In the genomic region with DNA sequence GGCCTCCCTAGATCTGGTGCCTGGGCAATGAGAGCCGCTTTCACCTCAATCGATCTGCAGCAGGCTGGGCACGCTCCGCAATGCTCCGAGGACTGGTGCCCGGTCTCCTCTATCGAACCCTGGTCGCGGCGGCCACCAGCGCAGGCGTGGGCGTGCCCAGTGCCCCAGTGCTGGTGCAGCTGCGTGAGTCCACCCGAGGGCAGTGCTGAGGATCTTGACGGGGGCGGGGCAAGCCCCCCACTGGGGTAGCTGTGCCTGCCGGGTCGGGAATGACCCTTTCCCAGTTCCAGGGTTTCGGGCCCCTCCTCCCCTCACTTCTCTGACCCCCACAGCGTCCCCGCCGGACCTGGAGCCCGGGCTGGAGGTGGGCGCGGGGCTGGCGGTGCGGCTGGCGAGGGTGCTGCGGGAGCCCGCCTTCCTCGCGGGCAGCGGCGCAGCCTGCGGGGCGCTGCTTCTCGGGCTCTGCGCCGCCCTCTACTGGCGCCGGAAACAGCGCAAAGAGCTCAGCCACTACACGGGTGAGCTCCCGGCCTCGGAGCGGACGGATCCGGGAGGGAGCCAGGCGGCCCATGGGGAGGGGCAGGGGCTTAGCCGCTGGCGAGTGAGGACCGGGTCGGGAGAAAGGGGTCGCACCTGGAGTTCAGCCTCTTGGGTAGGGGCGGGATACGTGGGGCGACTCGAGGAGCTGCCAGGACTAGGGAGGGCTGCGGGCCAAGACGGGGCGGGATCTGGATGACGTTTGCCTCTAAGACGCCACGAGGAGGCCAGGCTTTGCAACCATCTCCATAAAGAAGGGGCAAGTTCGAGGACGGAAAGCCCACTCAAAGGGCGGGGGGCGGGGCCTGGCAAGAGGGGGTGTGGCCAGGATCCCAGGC, we compare ENCODE assay signal across 9 cellular contexts. TPM values are rescaled to one million over a fixed set of nuclear protein-coding genes. Genes with fewer than 3 reads are reported as not detected.
DNase-seq lines count a peak whose midpoint lies in the region; ATAC-seq and TF ChIP-seq lines count a peak whose summit lies in the region.
"Had no signal": no experiment of that assay in that cellular context is flagged by ENCODE, and none has a peak within 500 bp of the region (broad histone marks: within the 10 kb centered on the region; RNA-seq: fewer than 3 reads in every experiment).

No MANE protein-coding gene starts in this region.

- WGBS in lung, 2 donors = 1 to 2% methylated on average over 62 to 69 of the region's 69 CpGs

- H3K27ac Mint-ChIP-seq in activated CD4-positive, alpha-beta memory T cell treated with anti-CD3 and anti-CD28 coated beads for 36 hours = peak overlapping the region; percentile 61

- no peaks in the 10 kb centered on the region for H3K9me3 Mint-ChIP-seq in activated CD4-positive, alpha-beta memory T cell treated with anti-CD3 and anti-CD28 coated beads for 36 hours

- H3K4me1 ChIP-seq in lung (ENCODE audit: control insufficient read depth in 2 of 2, insufficient read depth in 2 of 2, low read length in 2 of 2) = peaks cover 0 to 15% of the 10 kb centered on the region in 2 donors

- POLR2A ChIA-PET in activated CD4-positive, alpha-beta memory T cell treated with anti-CD3 and anti-CD28 coated beads for 36 hours (lab: Charles Lee) = interaction anchor here (0.7 to 1.3 kb wide), 4 partner anchors 76 to 203 kb away, joined by 3 to 7 read pairs (median 5); partner anchors contain the start of genes CCDC15, MSANTD2, SIAE and SPA17

- no peaks in the 10 kb centered on the region for H3K27me3 ChIP-seq in lung (ENCODE audit: control insufficient read depth, insufficient read depth)

- peak overlapping the region; percentile 77 for H3K4me3 Mint-ChIP-seq in activated CD4-positive, alpha-beta memory T cell treated with anti-CD3 and anti-CD28 coated beads for 36 hours

- peaks cover 15% of the 10 kb centered on the region for H3K27me3 Mint-ChIP-seq in activated CD4-positive, alpha-beta memory T cell treated with anti-CD3 and anti-CD28 coated beads for 36 hours

- TF ChIP-seq CTCF in AG10803 (conservative IDR thresholded peaks at IDR 0.05; ENCODE audit: low read length) (peak; percentile 53), lung (IDR thresholded peaks at IDR 0.05; ENCODE audit: control extremely low read depth, extremely low read depth) (peak; percentile 63)

- ATAC-seq in GM18909 (IDR thresholded peaks at IDR 0.05; ENCODE audit: poor library complexity, unreplicated experiment) (peak; percentile 92), HG03175 (IDR thresholded peaks at IDR 0.05; ENCODE audit: unreplicated experiment) (peak; percentile 92), lung (ENCODE audit: insufficient read depth, low FRiP score) (peak; percentile 88)

- H3K9me3 ChIP-seq in lung (ENCODE audit: control insufficient read depth in 2 of 2, insufficient read depth in 1 of 2, low read length in 1 of 2) = no peaks in the 10 kb centered on the region

- peaks cover 13% of the 10 kb centered on the region for H3K4me1 Mint-ChIP-seq in activated CD4-positive, alpha-beta memory T cell treated with anti-CD3 and anti-CD28 coated beads for 36 hours (ENCODE audit: low read depth)

- DNase-seq in AG10803 (ENCODE audit: low read depth) = peak; percentile 90
- DNase-seq in NCI-H748 (lab: John Stamatoyannopoulos, UW; ENCODE audit: unreplicated experiment) = peak; percentile 80
- peak; percentile 85 for DNase-seq in activated CD4-positive, alpha-beta memory T cell treated with anti-CD3 and anti-CD28 coated beads for 36 hours
- peak; percentile 95 for DNase-seq in ecto neural progenitor cell (ENCODE audit: low spot score)
- DNase-seq in lung (ENCODE audit: low spot score) = peak; percentile 87
- peak; percentile 27 to 71 (median 49) for DNase-seq in stimulated activated CD4-positive, alpha-beta T cell treated with anti-CD3 and anti-CD28 coated beads, TNF-alpha, amount 100 ng/mL, for 1 hour (ENCODE audit: low read depth in 3 of 3, low spot score in 1 of 3)

- H3K4me3 ChIP-seq in AG10803 (ENCODE audit: low read length) (peak overlapping the region; percentile 74), lung (peak overlapping the region; percentile 22)

- no peaks in the 10 kb centered on the region for H3K36me3 ChIP-seq in lung (ENCODE audit: control insufficient read depth in 2 of 2, insufficient read depth in 2 of 2, low read length in 2 of 2)

- CTCF ChIA-PET in activated CD4-positive, alpha-beta memory T cell treated with anti-CD3 and anti-CD28 coated beads for 36 hours (lab: Charles Lee) = interaction anchor here (0.6 to 1.8 kb wide), 41 partner anchors 9 to 573 kb away, joined by 3 to 30 read pairs (median 4); partner anchors contain the start of genes CCDC15, MSANTD2, NRGN and ROBO3

- H3K27ac ChIP-seq in lung (ENCODE audit: low read depth in 1 of 2, low read length in 1 of 2) = peak overlapping the region; percentile 37 to 87

- no peaks in the 10 kb centered on the region for H3K36me3 Mint-ChIP-seq in activated CD4-positive, alpha-beta memory T cell treated with anti-CD3 and anti-CD28 coated beads for 36 hours

- intact Hi-C loops in activated CD4-positive, alpha-beta memory T cell treated with anti-CD3 and anti-CD28 coated beads for 36 hours (cut with micrococcal nuclease) = loop anchor here (1.0 to 10.0 kb wide), 7 partner anchors 37 to 269 kb away; partner anchors contain the start of genes CCDC15, MSANTD2 and TMEM218

RNA-seq across cellular contexts. Expression of gene ROBO3, which starts 10.9 kb away (rescaled TPM):
- total RNA-seq in activated CD4-positive, alpha-beta memory T cell treated with anti-CD3 and anti-CD28 coated beads for 36 hours = 10 to 100 TPM in 1 of 2 experiments, 1 to 10 TPM in 1; 9.0 to 10.4 TPM
- total RNA-seq in lung = 10 to 100 TPM; 16.7 to 16.8 TPM
- polyA plus RNA-seq in lung = 10 to 100 TPM in 1 of 2 donors, 1 to 10 TPM in 1; 9.3 to 13.5 TPM

RNA-seq across cellular contexts. Expression of gene ROBO4, which starts 21.5 kb away (rescaled TPM):
- not detected for total RNA-seq in activated CD4-positive, alpha-beta memory T cell treated with anti-CD3 and anti-CD28 coated beads for 36 hours
- total RNA-seq in lung = 10 to 100 TPM; 51.7 to 52.1 TPM
- polyA plus RNA-seq in lung = 10 to 100 TPM; 27.3 to 32.1 TPM

RNA-seq across cellular contexts. Expression of gene HEPN1, which starts 42.9 kb away (rescaled TPM):
- not detected for total RNA-seq in activated CD4-positive, alpha-beta memory T cell treated with anti-CD3 and anti-CD28 coated beads for 36 hours
- not detected for total RNA-seq in lung
- not detected for polyA plus RNA-seq in lung
- total RNA-seq: T-helper 2 cell treated with Interferon-gamma antibody and Interleukin-4, amounts not matched to agents 100 ng/mL and 5 ng/mL, for 36 hours had no signal

RNA-seq across cellular contexts. Expression of gene HEPACAM, which starts 59.7 kb away (rescaled TPM):
- not detected for total RNA-seq in activated CD4-positive, alpha-beta memory T cell treated with anti-CD3 and anti-CD28 coated beads for 36 hours
- total RNA-seq in lung = not detected
- under 1 TPM in 1 of 2 donors, not detected in 1; 0.02 TPM for polyA plus RNA-seq in lung
- total RNA-seq: T-helper 2 cell treated with Interferon-gamma antibody and Interleukin-4, amounts not matched to agents 100 ng/mL and 5 ng/mL, for 36 hours had no signal

Comparison
In these comparisons a context has a peak if more than half of its experiments do, and no peak if none do; other contexts are left out.
1. Peak in every context shown above with its lines: DNase-seq, ATAC-seq, H3K4me3 ChIP-seq and H3K27ac ChIP-seq.
2. RNA of gene ROBO4, which starts 21.5 kb away (total RNA-seq): 51.7 to 52.1 TPM in lung; not detected in activated CD4-positive, alpha-beta memory T cell treated with anti-CD3 and anti-CD28 coated beads for 36 hours; every median in the first group is over 10 times any median in the second.